In the genomic region with DNA sequence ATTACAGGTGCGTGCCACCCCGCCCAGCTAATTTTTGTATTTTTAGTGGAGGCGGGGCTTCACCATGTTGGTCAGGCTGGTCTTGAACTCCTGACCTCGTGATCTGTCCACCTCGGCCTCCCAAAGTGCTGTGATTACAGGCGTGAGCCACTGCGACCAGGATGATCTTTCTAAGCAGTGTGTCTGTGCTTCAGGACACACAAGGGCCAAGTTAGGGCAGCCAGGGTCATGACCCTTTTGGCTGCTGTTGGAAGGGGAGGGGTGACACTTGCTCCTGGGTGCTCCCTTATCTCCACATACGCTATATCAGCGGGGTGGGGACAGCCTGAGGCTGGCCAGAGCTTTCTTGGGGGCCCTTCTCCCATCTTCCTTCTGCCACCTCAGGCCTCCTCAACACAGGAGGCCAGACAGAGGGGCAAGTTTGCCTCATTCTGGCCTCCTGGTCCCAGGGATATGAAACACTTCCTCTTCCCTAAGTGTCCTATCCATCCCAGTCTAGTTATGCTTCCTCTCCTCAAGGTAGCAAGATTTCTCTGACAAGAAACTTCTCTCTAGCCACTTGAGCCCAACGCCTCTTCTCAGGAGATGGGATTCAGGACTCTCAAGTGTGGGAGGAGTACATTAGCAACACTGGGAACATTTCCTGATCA, we compare ENCODE assay signal across 14 cellular contexts. TPM values are rescaled to one million over a fixed set of nuclear protein-coding genes. Genes with fewer than 3 reads are reported as not detected.
DNase-seq lines count a peak whose midpoint lies in the region; ATAC-seq and TF ChIP-seq lines count a peak whose summit lies in the region.
"Had no signal": no experiment of that assay in that cellular context is flagged by ENCODE, and none has a peak within 500 bp of the region (broad histone marks: within the 10 kb centered on the region; RNA-seq: fewer than 3 reads in every experiment).

No MANE protein-coding gene starts in this region.

- TF ChIP-seq CTCF in left ventricle myocardium inferior (IDR thresholded peaks at IDR 0.05; ENCODE audit: borderline replicate concordance), result no peak

- intact Hi-C loops in left ventricle myocardium inferior (cut with micrococcal nuclease), result no loop called here
- intact Hi-C loops in Right ventricle myocardium superior (cut with DNase I), result no loop called here

- peak overlapping the region; percentile 24 to 34 for H3K9ac ChIP-seq in mucosa of rectum (ENCODE audit: low read depth in 1 of 2, low read length in 2 of 2)

- no peaks in the 10 kb centered on the region for H3K27me3 ChIP-seq in left ventricle myocardium inferior (ENCODE audit: low read depth)
- H3K27me3 ChIP-seq in mucosa of rectum (ENCODE audit: control insufficient read depth in 2 of 2, insufficient read depth in 2 of 2, low read length in 2 of 2), result no peaks in the 10 kb centered on the region

- H3K9me3 ChIP-seq in left ventricle myocardium inferior (replicated peaks), result no peaks in the 10 kb centered on the region
- H3K9me3 ChIP-seq in mucosa of rectum (ENCODE audit: control insufficient read depth in 2 of 2, low read length in 2 of 2), result no peaks in the 10 kb centered on the region
- H3K9me3 ChIP-seq: thoracic aorta had no signal

- no peaks in the 10 kb centered on the region for H3K9me3 Mint-ChIP-seq in activated naive CD8-positive, alpha-beta T cell treated with anti-CD3 and anti-CD28 coated beads, Interleukin-2, amount 50 U/mL, for 24 hours

- peaks cover 10% of the 10 kb centered on the region for H3K36me3 Mint-ChIP-seq in activated naive CD8-positive, alpha-beta T cell treated with anti-CD3 and anti-CD28 coated beads, Interleukin-2, amount 50 U/mL, for 24 hours (ENCODE audit: low read depth)

- H3K36me3 ChIP-seq in left ventricle myocardium inferior (no peaks in the 10 kb centered on the region), mucosa of rectum (ENCODE audit: control insufficient read depth in 2 of 2, insufficient read depth in 2 of 2, low read length in 2 of 2) (no peaks in the 10 kb centered on the region)
- H3K36me3 ChIP-seq: thoracic aorta had no signal

- H3K4me3 ChIP-seq in left ventricle myocardium inferior (peak overlapping the region; percentile 91), mucosa of rectum (ENCODE audit: low read length in 2 of 2) (peak overlapping the region; percentile 84)

- H3K4me1 Mint-ChIP-seq in activated naive CD8-positive, alpha-beta T cell treated with anti-CD3 and anti-CD28 coated beads, Interleukin-2, amount 50 U/mL, for 24 hours, result peaks cover 44% of the 10 kb centered on the region

- H3K27ac ChIP-seq in left ventricle myocardium inferior (replicated peaks), result no peak overlapping the region
- H3K27ac ChIP-seq in mucosa of rectum (ENCODE audit: low read depth in 2 of 2, low read length in 2 of 2), result no peak overlapping the region

- H3K27ac Mint-ChIP-seq in activated naive CD8-positive, alpha-beta T cell treated with anti-CD3 and anti-CD28 coated beads, Interleukin-2, amount 50 U/mL, for 24 hours, result peak overlapping the region; percentile 20

- ATAC-seq in Right ventricle myocardium superior (ENCODE audit: poor library complexity) (no peak), GM19328 (IDR thresholded peaks at IDR 0.05; ENCODE audit: unreplicated experiment) (no peak), HG03280 (IDR thresholded peaks at IDR 0.05; ENCODE audit: unreplicated experiment) (no peak)
- ATAC-seq in activated naive CD8-positive, alpha-beta T cell treated with anti-CD3 and anti-CD28 coated beads, Interleukin-2, amount 50 U/mL, for 24 hours, result no peak

- DNase-seq in left ventricle myocardium inferior (no peak), Right ventricle myocardium superior (no peak), NCI-H1694 (lab: John Stamatoyannopoulos, UW) (no peak)
- DNase-seq in activated naive CD8-positive, alpha-beta T cell treated with anti-CD3 and anti-CD28 coated beads, Interleukin-2, amount 50 U/mL, for 24 hours, result no peak
- DNase-seq in activated CD4-positive, alpha-beta T cell treated with anti-CD3 and anti-CD28 coated beads, Interleukin-2, amount 50 U/mL, for 48 hours, result no peak
- DNase-seq: activated effector memory CD4-positive, alpha-beta T cell treated with anti-CD3 and anti-CD28 coated beads, Interleukin-2, amount 50 U/mL, for 16 hours; effector memory CD4-positive, alpha-beta T cell; NCI-H1436; NK-92 treated with Interleukin-12 subunit alpha and Interleukin-12 subunit beta, amount 100 ng/mL, for 24 hours; stimulated activated CD4-positive, alpha-beta T cell treated with anti-CD3 and anti-CD28 coated beads, Interleukin-4, amount 100 ng/mL, for 1 hour had no signal

- H3K27me3 Mint-ChIP-seq in activated naive CD8-positive, alpha-beta T cell treated with anti-CD3 and anti-CD28 coated beads, Interleukin-2, amount 50 U/mL, for 24 hours, result no peaks in the 10 kb centered on the region

- H3K4me1 ChIP-seq in left ventricle myocardium inferior (peaks cover 52% of the 10 kb centered on the region), mucosa of rectum (ENCODE audit: control insufficient read depth in 2 of 2, insufficient read depth in 2 of 2, low read length in 2 of 2) (peaks cover 21 to 26% of the 10 kb centered on the region in 2 donors)

- H3K4me3 Mint-ChIP-seq in activated naive CD8-positive, alpha-beta T cell treated with anti-CD3 and anti-CD28 coated beads, Interleukin-2, amount 50 U/mL, for 24 hours, result peak overlapping the region; percentile 98

RNA-seq across cellular contexts. Expression of a gene that starts 1.9 kb away (rescaled TPM):
- total RNA-seq in left ventricle myocardium inferior (6.2 TPM), Right ventricle myocardium superior (5.8 TPM)

RNA-seq across cellular contexts. Expression of a gene that starts 25.3 kb away (rescaled TPM):
- 16.1 TPM for total RNA-seq in left ventricle myocardium inferior
- total RNA-seq in Right ventricle myocardium superior, result 16.6 TPM

RNA-seq across cellular contexts. Expression of a gene that starts 28.9 kb away (rescaled TPM):
- total RNA-seq in left ventricle myocardium inferior (605 TPM), Right ventricle myocardium superior (628 TPM)

RNA-seq across cellular contexts. Expression of a gene that starts 29.1 kb away (rescaled TPM):
- total RNA-seq in left ventricle myocardium inferior, result 35.4 TPM
- 52.1 TPM for total RNA-seq in Right ventricle myocardium superior
